ENCODE assay signal across 8 cellular contexts in genomic region chr20:3890410-3890751, GRCh38. TPM values are rescaled to one million over a fixed set of nuclear protein-coding genes. Genes with fewer than 3 reads are reported as not detected.
DNase-seq lines count a peak whose midpoint lies in the region; ATAC-seq, FAIRE-seq and TF ChIP-seq lines count a peak whose summit lies in the region.

No MANE protein-coding gene starts in this region.

- no peak for DNase-seq in BE2C
- DNase-seq in HL-60 (ENCODE audit: low read depth in 1 of 2, low spot score in 1 of 2): no peak
- no peak for DNase-seq in left lobe of liver (ENCODE audit: low spot score)
- DNase-seq in frontal cortex (ENCODE audit: low spot score in 2 of 2): no peak

- H3K9me3 ChIP-seq in BE2C (no peaks in the 10 kb centered on the region), gastroesophageal sphincter (no peaks in the 10 kb centered on the region), skeletal muscle satellite cell (replicated peaks; ENCODE audit: low read length) (no peaks in the 10 kb centered on the region)

- no peaks in the 10 kb centered on the region for H3K27me3 ChIP-seq in BE2C
- no peaks in the 10 kb centered on the region for H3K27me3 ChIP-seq in HL-60 (ENCODE audit: insufficient read depth, poor library complexity, severe bottlenecking)
- H3K27me3 ChIP-seq in gastroesophageal sphincter: no peaks in the 10 kb centered on the region
- H3K27me3 ChIP-seq in skeletal muscle satellite cell (ENCODE audit: control insufficient read depth, insufficient read depth, low read length): no peaks in the 10 kb centered on the region

- peak overlapping the region; percentile 95 for H3K9ac ChIP-seq in skeletal muscle satellite cell (ENCODE audit: low read depth, low read length)

- TF ChIP-seq EP300 in gastroesophageal sphincter (IDR thresholded peaks at IDR 0.05): no peak

- H3K36me3 ChIP-seq in BE2C (peaks cover 33% of the 10 kb centered on the region), gastroesophageal sphincter (no peaks in the 10 kb centered on the region), skeletal muscle satellite cell (ENCODE audit: insufficient read depth, low read length) (peaks cover 19% of the 10 kb centered on the region)

- H3K4me3 ChIP-seq in BE2C (ENCODE audit: low read depth, low read length) (peak overlapping the region; percentile 97), HL-60 (replicated peaks; ENCODE audit: insufficient read depth, low read length) (peak overlapping the region; percentile 89), WI38 (ENCODE audit: low read depth, low read length) (peak overlapping the region; percentile 94), gastroesophageal sphincter (peak overlapping the region; percentile 98 to 99), skeletal muscle satellite cell (ENCODE audit: low read length) (peak overlapping the region; percentile 97)

- WGBS in gastroesophageal sphincter (ENCODE audit: low coverage in 1 of 2), 2 donors: 0% methylated on average over 3 of the region's 3 CpGs

- TF ChIP-seq CTCF in BE2C (IDR thresholded peaks at IDR 0.05; ENCODE audit: low read depth, low read length): no peak
- TF ChIP-seq CTCF in HL-60 (IDR thresholded peaks at IDR 0.05; ENCODE audit: insufficient read depth, low read length): no peak
- no peak for TF ChIP-seq CTCF in WI38 (IDR thresholded peaks at IDR 0.05; ENCODE audit: low read depth, low read length)
- no peak for TF ChIP-seq CTCF in gastroesophageal sphincter (IDR thresholded peaks at IDR 0.05)

- H3K4me2 ChIP-seq in skeletal muscle satellite cell (ENCODE audit: low read length): peak overlapping the region; percentile 89

- H3K27ac ChIP-seq in HL-60 (replicated peaks) (peak overlapping the region; percentile 90), gastroesophageal sphincter (peak overlapping the region; percentile 96 to 99 (median 98))

- peaks cover 10% of the 10 kb centered on the region for H3K4me1 ChIP-seq in BE2C
- peaks cover 0 to 65% (median 30%) of the 10 kb centered on the region in 3 donors for H3K4me1 ChIP-seq in gastroesophageal sphincter
- peaks cover 43% of the 10 kb centered on the region for H3K4me1 ChIP-seq in skeletal muscle satellite cell (ENCODE audit: control insufficient read depth, insufficient read depth, low read length)

- no peak for ATAC-seq in gastroesophageal sphincter
- no peak for ATAC-seq in left lobe of liver
- ATAC-seq in GM19023 (IDR thresholded peaks at IDR 0.05; ENCODE audit: unreplicated experiment): no peak

- no peak for TF ChIP-seq POLR2A in gastroesophageal sphincter (IDR thresholded peaks at IDR 0.05)

- FAIRE-seq in frontal cortex (lab: Jason Lieb, UNC): no peak

RNA-seq across cellular contexts. Expression of gene PANK2, which starts 1.2 kb away (rescaled TPM):
- 54.4 TPM for polyA plus RNA-seq in BE2C (2012; ENCODE audit: insufficient read depth, insufficient read length, low read depth)
- 10 to 100 TPM; 49.0 to 58.1 (median 54.3) TPM for total RNA-seq in gastroesophageal sphincter
- 40.6 and 42.3 TPM in 2 replicates for total RNA-seq in skeletal muscle satellite cell (2012; rRNA removed)
- total RNA-seq in left lobe of liver: 14.7 TPM
- 62.0 TPM for total RNA-seq in frontal cortex

RNA-seq across cellular contexts. Expression of gene MAVS, which starts 43.7 kb away (rescaled TPM):
- 11.6 TPM for polyA plus RNA-seq in BE2C (2012; ENCODE audit: insufficient read depth, insufficient read length, low read depth)
- total RNA-seq in gastroesophageal sphincter (10 to 100 TPM; 28.5 to 50.0 (median 40.1) TPM), left lobe of liver (21.9 TPM), frontal cortex (6.9 TPM)
- total RNA-seq in skeletal muscle satellite cell (2012; rRNA removed): 22.7 and 24.6 TPM in 2 replicates
